ENCODE assay signal across 23 cellular contexts in genomic region chr3:5687230-5687629, GRCh38.
A peak's percentile ranks its signal among the peaks of the same experiment; 100 is the strongest.
DNase-seq lines count a peak whose midpoint lies in the region; ATAC-seq, FAIRE-seq and TF ChIP-seq lines count a peak whose summit lies in the region.
"Had no signal": no experiment of that assay in that cellular context is flagged by ENCODE, and none has a peak within 500 bp of the region (broad histone marks: within the 10 kb centered on the region; RNA-seq: fewer than 3 reads in every experiment).

No MANE protein-coding gene starts in this region.

- TF ChIP-seq RAD21 in HCT116 (IDR thresholded peaks at IDR 0.05; ENCODE audit: low read depth) (no peak), GM12878 (IDR thresholded peaks at IDR 0.05; ENCODE audit: insufficient read depth, low read depth, low read length) (no peak)

- no peaks in the 10 kb centered on the region for H3K27me3 ChIP-seq in HCT116 (ENCODE audit: insufficient read depth, low read length)
- no peaks in the 10 kb centered on the region for H3K27me3 ChIP-seq in GM12878 (replicated peaks in 1 of 2; ENCODE audit: control insufficient read depth in 2 of 2, insufficient read depth in 2 of 2, low read length in 1 of 2)
- no peaks in the 10 kb centered on the region for H3K27me3 ChIP-seq in esophagus muscularis mucosa
- H3K27me3 ChIP-seq: BE2C; BLaER1 treated with 17β-estradiol and CSF1 and Interleukin-3, amounts not matched to agents 10 nM and 100 nM had no signal

- no peaks in the 10 kb centered on the region for H3K9me2 ChIP-seq in HCT116 (ENCODE audit: insufficient read depth)

- H3K27me3 Mint-ChIP-seq in MCF 10A (ENCODE audit: insufficient read depth, unreplicated experiment) = no peaks in the 10 kb centered on the region
- no peaks in the 10 kb centered on the region for H3K27me3 Mint-ChIP-seq in activated naive CD8-positive, alpha-beta T cell treated with anti-CD3 and anti-CD28 coated beads, Interleukin-2, amount 50 U/mL, for 24 hours
- H3K27me3 Mint-ChIP-seq: CD4-positive, alpha-beta T cell; CD8-positive, alpha-beta memory T cell had no signal

- H3K4me1 ChIP-seq in HCT116 (ENCODE audit: control insufficient read depth in 1 of 2, insufficient read depth in 2 of 2, low read length in 2 of 2) (peaks cover 0 to 13% of the 10 kb centered on the region in 2 experiments; a peak in 2 of 4 replicates), GM12878 (ENCODE audit: control insufficient read depth, insufficient read depth, low read length) (no peaks in the 10 kb centered on the region), esophagus muscularis mucosa (no peaks in the 10 kb centered on the region)
- H3K4me1 ChIP-seq: A549; BE2C; BLaER1 treated with 17β-estradiol and CSF1 and Interleukin-3, amounts not matched to agents 10 nM and 100 nM had no signal

- POLR2A ChIA-PET in HCT116 (lab: Charles Lee) (no interaction called here), GM12878 (lab: Charles Lee) (no interaction called here), MCF 10A (lab: Yijun Ruan, JAX) (interaction anchor here (0.6 kb wide), 1 partner anchor 532 kb away, joined by 3 read pairs; no protein-coding TSS in a partner anchor)

- TF ChIP-seq POLR2A in HCT116 (IDR thresholded peaks at IDR 0.05; ENCODE audit: borderline replicate concordance, extremely low read depth, insufficient read depth, insufficient read length) (no peak), GM12878 (IDR thresholded peaks at IDR 0.05; ENCODE audit: low read depth, low read length) (no peak), esophagus muscularis mucosa (IDR thresholded peaks at IDR 0.05; ENCODE audit: low read depth) (no peak)

- TF ChIP-seq CTCF in GM12865 (IDR thresholded peaks at IDR 0.05; ENCODE audit: insufficient read depth, low read depth, low read length, missing control alignments) = no peak
- TF ChIP-seq CTCF in HCT116 (IDR thresholded peaks at IDR 0.05 in 2 of 3, conservative IDR thresholded peaks at IDR 0.05 in 1 of 3; ENCODE audit: borderline replicate concordance in 1 of 3, insufficient read depth in 1 of 3, low read depth in 2 of 3, low read length in 2 of 3) = no peak
- no peak for TF ChIP-seq CTCF in GM12878 (IDR thresholded peaks at IDR 0.05 in 2 of 3, conservative IDR thresholded peaks at IDR 0.05 in 1 of 3; ENCODE audit: control insufficient read depth in 2 of 3, extremely low read depth in 1 of 3, insufficient read depth in 1 of 3, low read depth in 3 of 3, low read length in 3 of 3)
- no peak for TF ChIP-seq CTCF in MCF 10A (IDR thresholded peaks at IDR 0.05; ENCODE audit: unreplicated experiment)
- no peak for TF ChIP-seq CTCF in esophagus muscularis mucosa (IDR thresholded peaks at IDR 0.05)
- TF ChIP-seq CTCF in foreskin fibroblast (IDR thresholded peaks at IDR 0.05; ENCODE audit: low read depth, low read length) = no peak

- H3K36me3 Mint-ChIP-seq in MCF 10A (ENCODE audit: insufficient read depth, unreplicated experiment) = no peaks in the 10 kb centered on the region
- H3K36me3 Mint-ChIP-seq in activated naive CD8-positive, alpha-beta T cell treated with anti-CD3 and anti-CD28 coated beads, Interleukin-2, amount 50 U/mL, for 24 hours (ENCODE audit: low read depth) = no peaks in the 10 kb centered on the region
- H3K36me3 Mint-ChIP-seq: CD14-positive monocyte; CD8-positive, alpha-beta memory T cell had no signal

- H3K9me3 ChIP-seq in HCT116 (ENCODE audit: control insufficient read depth in 1 of 2, insufficient read depth in 1 of 2, low read depth in 1 of 2, low read length in 2 of 2) = peaks cover 0 to 6% of the 10 kb centered on the region in 2 experiments; a peak in 1 of 4 replicates
- no peaks in the 10 kb centered on the region; the same call in 2 of the 3 replicates for H3K9me3 ChIP-seq in GM12878 (replicated peaks; ENCODE audit: control insufficient read depth, insufficient read depth, low read length)
- H3K9me3 ChIP-seq in esophagus muscularis mucosa = peaks cover 0 to 16% (median 12%) of the 10 kb centered on the region in 4 donors
- H3K9me3 ChIP-seq: BE2C had no signal

- no peak overlapping the region for H3K4me2 ChIP-seq in HCT116 (ENCODE audit: low read length)
- no peak overlapping the region for H3K4me2 ChIP-seq in GM12878 (ENCODE audit: control insufficient read depth, insufficient read depth)
- H3K4me2 ChIP-seq: A549; BLaER1 treated with 17β-estradiol and CSF1 and Interleukin-3, amounts not matched to agents 10 nM and 100 nM had no signal

- no peaks in the 10 kb centered on the region for H3K4me1 Mint-ChIP-seq in MCF 10A (ENCODE audit: insufficient read depth, unreplicated experiment)
- no peaks in the 10 kb centered on the region for H3K4me1 Mint-ChIP-seq in activated naive CD8-positive, alpha-beta T cell treated with anti-CD3 and anti-CD28 coated beads, Interleukin-2, amount 50 U/mL, for 24 hours
- H3K4me1 Mint-ChIP-seq: CD14-positive monocyte; CD8-positive, alpha-beta memory T cell had no signal

- no peaks in the 10 kb centered on the region for H3K79me2 ChIP-seq in HCT116 (ENCODE audit: insufficient read depth, low read length)
- H3K79me2 ChIP-seq in GM12878 (ENCODE audit: control insufficient read depth, insufficient read depth, low read length) = no peaks in the 10 kb centered on the region

- CTCF ChIA-PET in HCT116 (lab: Charles Lee) (interaction anchor here (0.6 kb wide), 1 partner anchor 44 kb away, joined by 3 read pairs; no protein-coding TSS in a partner anchor), GM12878 (lab: Yijun Ruan, JAX) (no interaction called here), MCF 10A (lab: Yijun Ruan, JAX) (no interaction called here)

- H3K36me3 ChIP-seq in HCT116 (ENCODE audit: control insufficient read depth in 1 of 2, insufficient read depth in 2 of 2, low read length in 2 of 2) (peaks cover 5 to 33% of the 10 kb centered on the region in 2 experiments), GM12878 (ENCODE audit: control insufficient read depth in 2 of 2, insufficient read depth in 2 of 2, low read length in 1 of 2) (no peaks in the 10 kb centered on the region), esophagus muscularis mucosa (no peaks in the 10 kb centered on the region)
- H3K36me3 ChIP-seq: BE2C; BLaER1 treated with 17β-estradiol and CSF1 and Interleukin-3, amounts not matched to agents 10 nM and 100 nM had no signal

- RAD21 ChIA-PET in HCT116 (lab: Charles Lee; ENCODE audit: low non-redundant PET in 1 of 2, low total read pairs in 2 of 2, uncharacterized antibody in 2 of 2, unreplicated experiment in 2 of 2) = no interaction called here
- RAD21 ChIA-PET in GM12878 (lab: Charles Lee; ENCODE audit: unreplicated experiment) = no interaction called here

- H2AFZ ChIP-seq in HCT116 (ENCODE audit: low read depth, low read length, poor library complexity, severe bottlenecking) (no peak overlapping the region), GM12878 (ENCODE audit: control insufficient read depth, low read depth, low read length) (no peak overlapping the region)
- H2AFZ ChIP-seq: GM23248 had no signal

- in situ Hi-C loops in GM12878 (cut with MboI) = no loop called here

- 6% methylated on average over 3 of the region's 3 CpGs for WGBS in GM12878 (ENCODE audit: insufficient coverage, insufficient replicate concordance, low lambda C conversion rate, missing lambda C conversion rate)
- 72% methylated on average over 3 of the region's 3 CpGs for WGBS in esophagus muscularis mucosa

- no peak for FAIRE-seq in GM12878 (lab: Jason Lieb, UNC)
- FAIRE-seq: A549, GM18507 had no signal

- H3K27ac ChIP-seq in HCT116 (ENCODE audit: low read depth, low read length) (no peak overlapping the region), GM12878 (ENCODE audit: control insufficient read depth, insufficient read depth) (no peak overlapping the region), esophagus muscularis mucosa (replicated peaks in 1 of 4) (no peak overlapping the region)
- H3K27ac ChIP-seq: A549; BLaER1 treated with 17β-estradiol and CSF1 and Interleukin-3, amounts not matched to agents 10 nM and 100 nM; GM23248 had no signal

- no peak for ATAC-seq in HCT116
- ATAC-seq in GM12878 = peak; percentile 35; the same call in 1 of the 3 replicates
- no peak for ATAC-seq in activated naive CD8-positive, alpha-beta T cell treated with anti-CD3 and anti-CD28 coated beads, Interleukin-2, amount 50 U/mL, for 24 hours
- ATAC-seq: A549 had no signal

- intact Hi-C loops in HCT116 (cut with micrococcal nuclease) = no loop called here
- intact Hi-C loops in GM12878 (cut with micrococcal nuclease; ENCODE audit: unreplicated experiment) = no loop called here
- intact Hi-C loops in MCF 10A (cut with micrococcal nuclease) = no loop called here
- intact Hi-C loops in esophagus muscularis mucosa (cut with DNase I) = no loop called here

- peaks cover 10% of the 10 kb centered on the region for H3K9me3 Mint-ChIP-seq in MCF 10A (ENCODE audit: unreplicated experiment)
- H3K9me3 Mint-ChIP-seq in activated naive CD8-positive, alpha-beta T cell treated with anti-CD3 and anti-CD28 coated beads, Interleukin-2, amount 50 U/mL, for 24 hours = peaks cover 19% of the 10 kb centered on the region

- DNase-seq in GM12865 (ENCODE audit: low read depth) (peak; percentile 45), HCT116 (ENCODE audit: low read depth, low spot score) (no peak), GM12878 (ENCODE audit: low read depth, low spot score) (no peak), MCF 10A (ENCODE audit: unreplicated experiment) (no peak), esophagus muscularis mucosa (ENCODE audit: extremely low spot score) (no peak), foreskin fibroblast (no peak)
- DNase-seq in activated naive CD8-positive, alpha-beta T cell treated with anti-CD3 and anti-CD28 coated beads, Interleukin-2, amount 50 U/mL, for 24 hours = no peak
- DNase-seq: 8988T; ACHN; AML-193; BE2C; CD4-positive, alpha-beta T cell; CD8-positive, alpha-beta memory T cell; DMS53; DMS79 treated with DMSO at 0.1 percent for 48 hours; GF-D8; GM23248; H9; HFFc6 had no signal

- H3K27ac Mint-ChIP-seq in MCF 10A (ENCODE audit: low read depth, unreplicated experiment) = no peak overlapping the region
- no peak overlapping the region for H3K27ac Mint-ChIP-seq in activated naive CD8-positive, alpha-beta T cell treated with anti-CD3 and anti-CD28 coated beads, Interleukin-2, amount 50 U/mL, for 24 hours
- H3K27ac Mint-ChIP-seq: CD14-positive monocyte; CD4-positive, alpha-beta T cell; CD8-positive, alpha-beta memory T cell; H9; HFFc6 had no signal

- TF ChIP-seq EP300 in GM12878 (IDR thresholded peaks at IDR 0.05; ENCODE audit: borderline replicate concordance in 1 of 2, control insufficient read depth in 1 of 2, low read depth in 2 of 2, low read length in 2 of 2) = no peak
- TF ChIP-seq EP300 in esophagus muscularis mucosa (IDR thresholded peaks at IDR 0.05) = no peak

- no peaks in the 10 kb centered on the region for H4K20me1 ChIP-seq in HCT116 (ENCODE audit: insufficient read depth)
- no peaks in the 10 kb centered on the region for H4K20me1 ChIP-seq in GM12878 (ENCODE audit: control insufficient read depth, insufficient read depth)
- H4K20me1 ChIP-seq: BLaER1 treated with 17β-estradiol and CSF1 and Interleukin-3, amounts not matched to agents 10 nM and 100 nM had no signal

- H3K4me3 Mint-ChIP-seq in MCF 10A (ENCODE audit: unreplicated experiment) = no peak overlapping the region
- no peak overlapping the region for H3K4me3 Mint-ChIP-seq in activated naive CD8-positive, alpha-beta T cell treated with anti-CD3 and anti-CD28 coated beads, Interleukin-2, amount 50 U/mL, for 24 hours
- H3K4me3 Mint-ChIP-seq: CD14-positive monocyte; CD4-positive, alpha-beta T cell; CD8-positive, alpha-beta memory T cell; H9; HFFc6 had no signal

- SMC1A ChIA-PET in GM12878 (lab: Charles Lee; ENCODE audit: uncharacterized antibody, unreplicated experiment) = interaction anchor here (0.7 to 1.3 kb wide), 5 partner anchors 10 to 76 kb away, joined by 3 to 8 read pairs (median 3); no protein-coding TSS in a partner anchor

- H3K9ac ChIP-seq in HCT116 (ENCODE audit: low read length) (no peak overlapping the region), GM12878 (ENCODE audit: control insufficient read depth, insufficient read depth, low read length) (no peak overlapping the region)
- H3K9ac ChIP-seq: BLaER1 treated with 17β-estradiol and CSF1 and Interleukin-3, amounts not matched to agents 10 nM and 100 nM; GM23248 had no signal

- BruUV-seq in HCT116 (replicated peaks; lab: Mats Ljungman, UMichigan) = no TSS peak
- BruUV-seq in GM12878 (replicated peaks; lab: Mats Ljungman, UMichigan) = no TSS peak
- no TSS peak for BruUV-seq in MCF 10A (replicated peaks; lab: Mats Ljungman, UMichigan)

- H3K4me3 ChIP-seq in GM12865 (ENCODE audit: low read depth, low read length) = no peak overlapping the region
- no peak overlapping the region for H3K4me3 ChIP-seq in HCT116 (replicated peaks in 1 of 2; ENCODE audit: low read depth in 1 of 2, low read length in 2 of 2)
- H3K4me3 ChIP-seq in GM12878 = no peak overlapping the region
- no peak overlapping the region for H3K4me3 ChIP-seq in esophagus muscularis mucosa
- H3K4me3 ChIP-seq in foreskin fibroblast (ENCODE audit: low read depth in 1 of 2, low read length in 2 of 2) = no peak overlapping the region
- H3K4me3 ChIP-seq: A549; BLaER1 treated with 17β-estradiol and CSF1 and Interleukin-3, amounts not matched to agents 10 nM and 100 nM; GM23248 had no signal
